Comparison of ENCODE assay signal across 2 cellular contexts in the genomic region with DNA sequence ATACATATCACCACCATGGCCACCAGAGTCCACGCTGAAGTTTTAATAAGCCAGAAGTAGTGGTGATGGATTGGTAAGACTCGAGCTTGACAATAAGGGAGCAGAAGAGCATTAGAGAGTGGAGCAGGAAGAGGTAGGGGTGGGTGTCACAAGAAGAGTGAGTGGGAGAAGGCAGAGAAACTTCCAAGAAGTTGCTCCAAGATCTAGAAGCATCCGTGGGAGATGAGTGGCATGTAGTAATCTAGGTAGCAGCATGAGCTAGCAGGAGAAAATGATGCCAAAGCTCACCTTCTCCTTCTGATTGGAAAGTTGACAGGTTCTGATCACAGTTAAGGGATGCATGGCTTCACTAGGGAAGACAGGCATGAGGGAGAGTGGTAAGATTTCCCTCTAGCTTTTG.
TF ChIP-seq lines count a peak whose summit lies in the region.

No MANE protein-coding gene starts in this region.

TF ChIP-seq in H1, 55 proteins besides CTCF, POLR2A, EP300 and RAD21 (continued from another document):
- TF ChIP-seq RBBP5 (IDR thresholded peaks at IDR 0.05; ENCODE audit: borderline replicate concordance, low read depth, low read length) (no peak), EZH2 (IDR thresholded peaks at IDR 0.05; ENCODE audit: low read depth, low read length, severe bottlenecking) (no peak), ZNF274 (IDR thresholded peaks at IDR 0.05; ENCODE audit: borderline replicate concordance, extremely low read depth, low read length) (no peak), CBX8 (IDR thresholded peaks at IDR 0.05; ENCODE audit: borderline replicate concordance, low read depth, low read length) (no peak), POLR2AphosphoS5 (IDR thresholded peaks at IDR 0.05; ENCODE audit: low read depth, low read length) (no peak), GTF2F1 (IDR thresholded peaks at IDR 0.05; ENCODE audit: borderline replicate concordance, low read depth, low read length) (no peak), TBP (IDR thresholded peaks at IDR 0.05; ENCODE audit: low read depth, low read length) (no peak), HDAC2 (IDR thresholded peaks at IDR 0.05; ENCODE audit: borderline replicate concordance in 1 of 2, low read depth in 2 of 2, low read length in 2 of 2) (no peak)
- TF ChIP-seq, protein P1, sequence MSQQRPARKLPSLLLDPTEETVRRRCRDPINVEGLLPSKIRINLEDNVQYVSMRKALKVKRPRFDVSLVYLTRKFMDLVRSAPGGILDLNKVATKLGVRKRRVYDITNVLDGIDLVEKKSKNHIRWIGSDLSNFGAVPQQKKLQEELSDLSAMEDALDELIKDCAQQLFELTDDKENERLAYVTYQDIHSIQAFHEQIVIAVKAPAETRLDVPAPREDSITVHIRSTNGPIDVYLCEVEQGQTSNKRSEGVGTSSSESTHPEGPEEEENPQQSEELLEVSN (IDR thresholded peaks at IDR 0.05), result no peak

TF ChIP-seq in HEK293T, 16 proteins besides CTCF, POLR2A, EP300 and RAD21 (continued from another document):
- TF ChIP-seq LEF1 (IDR thresholded peaks at IDR 0.05; ENCODE audit: borderline replicate concordance) (no peak), HDGF (IDR thresholded peaks at IDR 0.05; ENCODE audit: borderline replicate concordance) (no peak), ARNT (IDR thresholded peaks at IDR 0.05) (no peak), BHLHE40 (IDR thresholded peaks at IDR 0.05; ENCODE audit: borderline replicate concordance) (no peak), ZNF384 (IDR thresholded peaks at IDR 0.05) (no peak), FOXM1 (IDR thresholded peaks at IDR 0.05; ENCODE audit: borderline replicate concordance) (no peak)
- TF ChIP-seq, protein P2, sequence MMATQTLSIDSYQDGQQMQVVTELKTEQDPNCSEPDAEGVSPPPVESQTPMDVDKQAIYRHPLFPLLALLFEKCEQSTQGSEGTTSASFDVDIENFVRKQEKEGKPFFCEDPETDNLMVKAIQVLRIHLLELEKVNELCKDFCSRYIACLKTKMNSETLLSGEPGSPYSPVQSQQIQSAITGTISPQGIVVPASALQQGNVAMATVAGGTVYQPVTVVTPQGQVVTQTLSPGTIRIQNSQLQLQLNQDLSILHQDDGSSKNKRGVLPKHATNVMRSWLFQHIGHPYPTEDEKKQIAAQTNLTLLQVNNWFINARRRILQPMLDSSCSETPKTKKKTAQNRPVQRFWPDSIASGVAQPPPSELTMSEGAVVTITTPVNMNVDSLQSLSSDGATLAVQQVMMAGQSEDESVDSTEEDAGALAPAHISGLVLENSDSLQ (IDR thresholded peaks at IDR 0.05), result no peak
